ENCODE assay signal across 8 cellular contexts in the genomic region with DNA sequence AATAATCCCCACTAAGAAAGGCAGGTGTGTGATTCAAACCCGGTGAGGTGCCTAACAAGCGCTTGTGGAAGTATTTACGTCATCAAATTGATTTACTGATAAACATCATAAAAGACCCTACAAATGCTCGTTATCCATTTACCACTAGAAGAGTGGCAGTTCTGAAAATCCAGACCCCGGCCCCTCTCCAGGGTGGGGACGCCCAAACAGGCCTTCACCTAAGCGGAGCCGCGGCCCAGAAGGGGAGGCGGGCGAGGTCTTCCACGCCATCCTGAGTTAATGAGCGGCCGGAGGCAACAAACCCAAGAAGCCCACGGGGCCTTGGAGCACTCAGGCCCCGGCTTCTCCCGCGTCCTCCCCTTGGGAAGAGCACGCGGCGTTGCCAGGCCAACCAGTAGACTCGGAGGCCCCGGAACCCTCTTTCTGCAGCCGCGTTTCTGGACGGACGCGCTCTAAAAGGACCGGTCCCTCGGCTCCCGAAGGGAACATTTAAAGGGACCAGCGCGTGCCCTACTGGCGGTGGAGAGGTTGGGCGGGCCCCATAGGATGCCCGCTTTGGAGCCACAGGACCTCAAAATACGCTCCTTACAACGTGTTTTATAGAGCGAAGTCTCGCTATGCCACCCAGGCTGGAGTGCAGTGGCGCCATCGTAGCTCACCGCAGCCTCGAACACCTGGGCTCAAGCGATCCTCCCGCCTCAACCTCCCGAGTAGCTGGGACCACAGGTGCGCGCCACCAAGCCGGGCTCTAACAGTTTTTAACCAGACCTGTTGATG. TPM values are rescaled to one million over a fixed set of nuclear protein-coding genes. Genes with fewer than 3 reads are reported as not detected.
DNase-seq lines count a peak whose midpoint lies in the region; ATAC-seq and TF ChIP-seq lines count a peak whose summit lies in the region.

No MANE protein-coding gene starts in this region.

- H3F3A ChIP-seq in MM.1S (ENCODE audit: insufficient read depth, low read length), result no peaks in the 10 kb centered on the region

- intact Hi-C loops in dorsolateral prefrontal cortex (cut with DNase I), result loop anchor here (2.0 to 10.0 kb wide), 5 partner anchors 58 to 556 kb away; partner anchors contain the start of genes GALC (in 1 of the 2), KCNK10 (in 1 of the 2) and SPATA7 (in 1 of the 2)
- intact Hi-C loops in left lung (cut with DNase I), result no loop called here

- peaks cover 0 to 14% of the 10 kb centered on the region in 2 donors for H3K36me3 ChIP-seq in left lung
- H3K36me3 ChIP-seq in MM.1S (replicated peaks; ENCODE audit: insufficient read depth, low read length), result no peaks in the 10 kb centered on the region

- no peaks in the 10 kb centered on the region for H3K79me2 ChIP-seq in MM.1S (ENCODE audit: low read length)

- H3K27ac ChIP-seq in dorsolateral prefrontal cortex (peak overlapping the region in 58 of 59 donors; percentile 10 to 88 (median 69)), left lung (peak overlapping the region; percentile 40 to 50), MM.1S (ENCODE audit: low read length) (no peak overlapping the region)

- H3K4me3 ChIP-seq in dorsolateral prefrontal cortex (peak overlapping the region; percentile 52 to 95 (median 79)), left lung (peak overlapping the region; percentile 57 to 62), MM.1S (ENCODE audit: low read length) (no peak overlapping the region)

- no peak overlapping the region for H3K4me2 ChIP-seq in MM.1S (ENCODE audit: low read depth, low read length)

- peak; percentile 84 for ATAC-seq in left lung
- ATAC-seq in HG03521 (IDR thresholded peaks at IDR 0.05; ENCODE audit: unreplicated experiment), result no peak

- peak; percentile 32 to 77 (median 58) for TF ChIP-seq CTCF in dorsolateral prefrontal cortex (IDR thresholded peaks at IDR 0.05 in 54 of 56, conservative IDR thresholded peaks at IDR 0.05 in 2 of 56; ENCODE audit: low read depth in 1 of 56, partially characterized antibody in 56 of 56)
- no peak for TF ChIP-seq CTCF in left lung (IDR thresholded peaks at IDR 0.05)
- TF ChIP-seq CTCF in MM.1S (IDR thresholded peaks at IDR 0.05; ENCODE audit: low read length), result no peak

- no peak overlapping the region for H2AFZ ChIP-seq in MM.1S (ENCODE audit: low read length)

- H3K4me1 ChIP-seq in left lung (peaks cover 4 to 45% of the 10 kb centered on the region in 2 donors), MM.1S (ENCODE audit: low read length) (no peaks in the 10 kb centered on the region)

- H3K9me2 ChIP-seq in MM.1S (replicated peaks; ENCODE audit: insufficient read depth, low read length), result no peaks in the 10 kb centered on the region

- no peaks in the 10 kb centered on the region for H4K20me1 ChIP-seq in MM.1S (ENCODE audit: insufficient read depth, low read length)

- no peak overlapping the region for H3K9ac ChIP-seq in MM.1S (ENCODE audit: low read length)

- peak; percentile 83 for DNase-seq in DMS79 (lab: John Stamatoyannopoulos, UW)
- peak; percentile 63 for DNase-seq in HuH-7.5 (ENCODE audit: low spot score)
- peak; percentile 51 to 55 for DNase-seq in activated CD4-positive, alpha-beta T cell treated with anti-CD3 and anti-CD28 coated beads for 24 hours (ENCODE audit: low read depth in 2 of 2)
- peak; percentile 72 to 90 (median 84) for DNase-seq in dorsolateral prefrontal cortex
- peak; percentile 72 to 88 for DNase-seq in left lung
- DNase-seq in stimulated activated CD4-positive, alpha-beta T cell treated with anti-CD3 and anti-CD28 coated beads, Interleukin-15, amount 100 ng/mL, for 24 hours, result peak; percentile 75
- DNase-seq in MM.1S, result no peak

- H3K27me3 ChIP-seq in dorsolateral prefrontal cortex (no peaks in the 10 kb centered on the region), left lung (peaks cover 0 to 56% of the 10 kb centered on the region in 2 donors), MM.1S (replicated peaks; ENCODE audit: insufficient read depth, low read length) (no peaks in the 10 kb centered on the region)

- no peaks in the 10 kb centered on the region for H3K9me3 ChIP-seq in left lung
- no peaks in the 10 kb centered on the region for H3K9me3 ChIP-seq in MM.1S (replicated peaks; ENCODE audit: insufficient read depth, low read length)

RNA-seq across cellular contexts. Expression of gene PTPN21, which starts 3.5 kb away (rescaled TPM):
- total RNA-seq in dorsolateral prefrontal cortex, result 10 to 100 TPM in 119 of 120 experiments, 1 to 10 TPM in 1; 9.6 to 35.0 (median 17.6) TPM
- total RNA-seq in left lung, result 10 to 100 TPM; 26.8 to 33.0 TPM

RNA-seq across cellular contexts. Expression of gene ZC3H14, which starts 11.6 kb away (rescaled TPM):
- 100 to 1,000 TPM in 7 of 120 experiments, 10 to 100 TPM in 113; 68.9 to 120 (median 86.6) TPM for total RNA-seq in dorsolateral prefrontal cortex
- total RNA-seq in left lung, result 10 to 100 TPM; 46.6 to 58.9 TPM

Comparison
In these comparisons a context has a peak if more than half of its experiments do, and no peak if none do; other contexts are left out.
1. CTCF ChIP-seq: peak in dorsolateral prefrontal cortex (56 of 56); none in left lung (0 of 2) and MM.1S (single experiment).
2. intact Hi-C loops: an anchor here in dorsolateral prefrontal cortex (2.0 to 10.0 kb wide); none called in left lung.